8 cellular contexts compared by ENCODE assay signal in the genomic region with DNA sequence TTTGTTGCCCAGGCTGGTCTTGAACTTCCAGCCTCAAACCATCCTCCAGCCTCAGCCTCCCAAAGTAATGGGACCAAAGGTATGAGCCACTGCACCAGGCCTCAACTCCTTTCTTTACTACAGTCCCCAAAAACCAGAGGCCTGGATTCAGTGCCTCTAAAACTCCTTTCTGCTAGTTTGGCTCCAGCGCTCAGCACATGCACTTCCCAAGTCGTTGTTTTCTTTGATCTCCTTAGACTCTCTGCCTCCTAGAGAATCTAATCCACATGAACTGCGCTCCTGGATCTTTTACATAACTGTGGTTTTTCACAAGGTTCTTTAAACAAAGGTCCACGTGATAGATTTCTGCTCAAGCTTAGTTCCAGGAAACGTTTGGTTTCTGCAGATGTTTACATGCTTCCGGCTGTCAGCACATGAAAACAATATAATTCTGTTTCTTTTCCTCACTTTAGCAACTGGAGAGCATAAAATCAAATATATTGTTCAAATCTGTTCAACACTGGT.
DNase-seq lines count a peak whose midpoint lies in the region; ATAC-seq and TF ChIP-seq lines count a peak whose summit lies in the region.

No MANE protein-coding gene starts in this region.

- H3K27me3 Mint-ChIP-seq in T-helper 1 cell treated with Interleukin-12 subunit alpha and Interleukin-12 subunit beta and Interleukin-4 antibody, amounts not matched to agents 30 μg/mL and 1 μg/mL, for 36 hours (ENCODE audit: low read depth) = no peaks in the 10 kb centered on the region

- no peaks in the 10 kb centered on the region for H3K27me3 ChIP-seq in DOHH2 (ENCODE audit: control insufficient read depth, low read length)

- H3K36me3 Mint-ChIP-seq in T-helper 1 cell treated with Interleukin-12 subunit alpha and Interleukin-12 subunit beta and Interleukin-4 antibody, amounts not matched to agents 30 μg/mL and 1 μg/mL, for 36 hours (ENCODE audit: low read depth) = peaks cover 28% of the 10 kb centered on the region

- peak; percentile 92 for DNase-seq in HFF-Myc (ENCODE audit: extremely low read depth, low read depth)
- DNase-seq in fibroblast of the aortic adventitia (ENCODE audit: low read depth) = peak; percentile 78
- DNase-seq in smooth muscle cell of the brain vasculature (ENCODE audit: low read depth, low spot score) = peak; percentile 90
- DNase-seq in NCI-H526 (lab: John Stamatoyannopoulos, UW) = no peak
- no peak for DNase-seq in omental fat pad (ENCODE audit: low spot score)
- no peak for DNase-seq in activated effector memory CD4-positive, alpha-beta T cell treated with Interleukin-2 at 50 U/mL for 16 hours

- H3F3A ChIP-seq in DOHH2 (ENCODE audit: control insufficient read depth, insufficient read depth) = peaks cover 15% of the 10 kb centered on the region

- no peak for TF ChIP-seq CTCF in DOHH2 (IDR thresholded peaks at IDR 0.05; ENCODE audit: low read depth, low read length, poor library complexity, severe bottlenecking)
- no peak for TF ChIP-seq CTCF in HFF-Myc (IDR thresholded peaks at IDR 0.05; ENCODE audit: low read depth, low read length, missing control alignments)
- no peak for TF ChIP-seq CTCF in fibroblast of the aortic adventitia (IDR thresholded peaks at IDR 0.05; ENCODE audit: insufficient read depth, low read length)
- no peak for TF ChIP-seq CTCF in omental fat pad (IDR thresholded peaks at IDR 0.05)

- no peaks in the 10 kb centered on the region for H3K9me3 Mint-ChIP-seq in T-helper 1 cell treated with Interleukin-12 subunit alpha and Interleukin-12 subunit beta and Interleukin-4 antibody, amounts not matched to agents 30 μg/mL and 1 μg/mL, for 36 hours

- peak overlapping the region; percentile 67 for H3K4me2 ChIP-seq in DOHH2 (ENCODE audit: low read length)

- peaks cover 10% of the 10 kb centered on the region; the same call in 1 of the 2 replicates for H3K9me3 ChIP-seq in DOHH2 (ENCODE audit: control insufficient read depth, insufficient read depth, low read length)

- peaks cover 61% of the 10 kb centered on the region for H3K36me3 ChIP-seq in DOHH2 (ENCODE audit: control insufficient read depth, low read length)

- peak overlapping the region; percentile 70 for H3K4me3 Mint-ChIP-seq in T-helper 1 cell treated with Interleukin-12 subunit alpha and Interleukin-12 subunit beta and Interleukin-4 antibody, amounts not matched to agents 30 μg/mL and 1 μg/mL, for 36 hours

- no peak for ATAC-seq in omental fat pad (ENCODE audit: low FRiP score)

- peak overlapping the region; percentile 94 for H3K27ac Mint-ChIP-seq in T-helper 1 cell treated with Interleukin-12 subunit alpha and Interleukin-12 subunit beta and Interleukin-4 antibody, amounts not matched to agents 30 μg/mL and 1 μg/mL, for 36 hours

- no peaks in the 10 kb centered on the region for H3K9me2 ChIP-seq in DOHH2 (replicated peaks; ENCODE audit: control insufficient read depth, low read length)

- peaks cover 46% of the 10 kb centered on the region for H3K4me1 ChIP-seq in DOHH2 (ENCODE audit: control insufficient read depth, low read length)

- peaks cover 95% of the 10 kb centered on the region for H3K79me2 ChIP-seq in DOHH2 (ENCODE audit: control insufficient read depth, low read length)

- H4K20me1 ChIP-seq in DOHH2 (ENCODE audit: control insufficient read depth, insufficient read depth, low read depth, low read length) = peaks cover 20% of the 10 kb centered on the region; the same call in 1 of the 2 replicates

- H3K27ac ChIP-seq in DOHH2 (ENCODE audit: low read depth, low read length) = peak overlapping the region; percentile 78

- H3K4me3 ChIP-seq in DOHH2 (ENCODE audit: low read length) (peak overlapping the region; percentile 46), HFF-Myc (replicated peaks; ENCODE audit: low read depth, low read length) (no peak overlapping the region), fibroblast of the aortic adventitia (ENCODE audit: low read depth, low read length) (no peak overlapping the region)

- peaks cover 35% of the 10 kb centered on the region for H3K4me1 Mint-ChIP-seq in T-helper 1 cell treated with Interleukin-12 subunit alpha and Interleukin-12 subunit beta and Interleukin-4 antibody, amounts not matched to agents 30 μg/mL and 1 μg/mL, for 36 hours (ENCODE audit: low read depth)

Comparison
In these comparisons a context has a peak if more than half of its experiments do, and no peak if none do; other contexts are left out.
1. DNase-seq: peak in HFF-Myc (single experiment), fibroblast of the aortic adventitia (single experiment) and smooth muscle cell of the brain vasculature (single experiment); none in NCI-H526 (0 of 2), omental fat pad (single experiment) and activated effector memory CD4-positive, alpha-beta T cell treated with Interleukin-2 at 50 U/mL for 16 hours (single experiment).